In genomic region chr17:47240375-47240764, GRCh38 we compare ENCODE assay signal across 11 cellular contexts. TPM values are rescaled to one million over a fixed set of nuclear protein-coding genes. Genes with fewer than 3 reads are reported as not detected.
DNase-seq lines count a peak whose midpoint lies in the region; ATAC-seq and TF ChIP-seq lines count a peak whose summit lies in the region.
"Had no signal": no experiment of that assay in that cellular context is flagged by ENCODE, and none has a peak within 500 bp of the region (broad histone marks: within the 10 kb centered on the region; RNA-seq: fewer than 3 reads in every experiment).

No MANE protein-coding gene starts in this region.

- H3K4me2 ChIP-seq in BLaER1, result peak overlapping the region; percentile 92

- peak overlapping the region; percentile 63; the same call in 1 of the 2 replicates for H3K9ac ChIP-seq in BLaER1

- H3K36me3 ChIP-seq in BLaER1, result 0 out of 2 replicates have a peak, but pooled peaks cover 8% of the 10 kb centered on the region
- no peaks in the 10 kb centered on the region for H3K36me3 ChIP-seq in RWPE2 (ENCODE audit: low read depth)
- H3K36me3 ChIP-seq in esophagus squamous epithelium, result no peaks in the 10 kb centered on the region
- H3K36me3 ChIP-seq in gastrocnemius medialis, result no peaks in the 10 kb centered on the region

- TF ChIP-seq CTCF in RWPE2 (IDR thresholded peaks at IDR 0.05; ENCODE audit: poor library complexity, severe bottlenecking) (no peak), esophagus squamous epithelium (IDR thresholded peaks at IDR 0.05) (no peak), gastrocnemius medialis (IDR thresholded peaks at IDR 0.05 in 4 of 5, conservative IDR thresholded peaks at IDR 0.05 in 1 of 5) (no peak)

- in situ Hi-C loops in gastrocnemius medialis (cut with MboI; ENCODE audit: low sequenced_read_pairs in 4 of 4), result no loop called here

- DNase-seq in RWPE2 (ENCODE audit: low spot score) (no peak), esophagus squamous epithelium (lab: John Stamatoyannopoulos, UW) (no peak), gastrocnemius medialis (no peak), NCI-H510A (lab: John Stamatoyannopoulos, UW) (no peak)
- no peak for DNase-seq in activated T-cell treated with anti-CD3 and anti-CD28 coated beads, Interleukin-2, amount 50 U/mL, for 1 hour
- DNase-seq: activated CD4-positive, alpha-beta T cell treated with anti-CD3 and anti-CD28 coated beads, Interleukin-2, amount 10 ng/mL, durations not matched to agents 24 days and 14 days; NCI-H1048 had no signal

- WGBS in esophagus squamous epithelium, 2 donors, result 58 to 70% methylated on average over 4 of the region's 4 CpGs

- H4K20me1 ChIP-seq in BLaER1, result no peaks in the 10 kb centered on the region

- H3K4me3 ChIP-seq in BLaER1 (peak overlapping the region; percentile 32; the same call in 1 of the 2 replicates), RWPE2 (ENCODE audit: severe bottlenecking) (no peak overlapping the region), esophagus squamous epithelium (no peak overlapping the region), gastrocnemius medialis (no peak overlapping the region)

- H3K4me1 ChIP-seq in BLaER1 (peaks cover 56% of the 10 kb centered on the region), RWPE2 (ENCODE audit: insufficient read depth, poor library complexity, severe bottlenecking) (peaks cover 9% of the 10 kb centered on the region), esophagus squamous epithelium (peaks cover 0 to 17% (median 17%) of the 10 kb centered on the region in 3 donors), gastrocnemius medialis (peaks cover 10 to 17% of the 10 kb centered on the region in 2 donors)

- TF ChIP-seq POLR2A in esophagus squamous epithelium (IDR thresholded peaks at IDR 0.05) (no peak), gastrocnemius medialis (IDR thresholded peaks at IDR 0.05) (no peak)

- H3K27me3 ChIP-seq in BLaER1, result no peaks in the 10 kb centered on the region
- H3K27me3 ChIP-seq in RWPE2 (ENCODE audit: insufficient read depth, poor library complexity, severe bottlenecking), result no peaks in the 10 kb centered on the region
- H3K27me3 ChIP-seq in esophagus squamous epithelium, result peaks cover 0 to 3% (median 0%) of the 10 kb centered on the region in 4 donors
- H3K27me3 ChIP-seq in gastrocnemius medialis, result no peaks in the 10 kb centered on the region

- H3K9me3 ChIP-seq in BLaER1, result peaks cover 33% of the 10 kb centered on the region
- no peaks in the 10 kb centered on the region for H3K9me3 ChIP-seq in RWPE2 (ENCODE audit: severe bottlenecking)
- H3K9me3 ChIP-seq in esophagus squamous epithelium, result no peaks in the 10 kb centered on the region
- H3K9me3 ChIP-seq in gastrocnemius medialis, result no peaks in the 10 kb centered on the region

- H3K27ac ChIP-seq in BLaER1 (peak overlapping the region; percentile 82), RWPE2 (ENCODE audit: poor library complexity, severe bottlenecking) (peak overlapping the region; percentile 96), esophagus squamous epithelium (peak overlapping the region in 3 of 4 donors; percentile 72 to 90 (median 77)), gastrocnemius medialis (peak overlapping the region; percentile 55 to 77 (median 72))

- intact Hi-C loops in esophagus squamous epithelium (cut with DNase I), result no loop called here
- intact Hi-C loops in gastrocnemius medialis (cut with DNase I; ENCODE audit: low total_unique reads), result no loop called here

- ATAC-seq in RWPE2 (ENCODE audit: low read depth) (peak; percentile 41), gastrocnemius medialis (no peak), GM19035 (IDR thresholded peaks at IDR 0.05; ENCODE audit: unreplicated experiment) (no peak), GM18502 (IDR thresholded peaks at IDR 0.05; ENCODE audit: poor library complexity, unreplicated experiment) (no peak)

RNA-seq across cellular contexts. Expression of gene ITGB3, which starts 13.3 kb away (rescaled TPM):
- total RNA-seq in esophagus squamous epithelium (1 to 10 TPM in 2 of 4 donors, under 1 TPM in 2; 0.23 to 7.2 (median 2.8) TPM), gastrocnemius medialis (1 to 10 TPM in 2 of 4 donors, under 1 TPM in 1, not detected in 1; 0.92 to 6.2 (median 1.9) TPM)
- total RNA-seq: activated CD4-positive, alpha-beta T cell treated with anti-CD3 and anti-CD28 coated beads, Interleukin-2, amount 10 ng/mL, durations not matched to agents 24 days and 14 days had no signal

RNA-seq across cellular contexts. Expression of gene MYL4, which starts 31.2 kb away (rescaled TPM):
- not detected for total RNA-seq in esophagus squamous epithelium
- under 1 TPM in 1 of 4 donors, not detected in 3; 0.97 TPM for total RNA-seq in gastrocnemius medialis
- total RNA-seq: activated CD4-positive, alpha-beta T cell treated with anti-CD3 and anti-CD28 coated beads, Interleukin-2, amount 10 ng/mL, durations not matched to agents 24 days and 14 days; ureter had no signal

RNA-seq across cellular contexts. Expression of gene CDC27, which starts 51.3 kb away (rescaled TPM):
- total RNA-seq in esophagus squamous epithelium (10 to 100 TPM; 26.4 to 45.9 (median 38.3) TPM), gastrocnemius medialis (10 to 100 TPM; 26.5 to 65.9 (median 49.4) TPM)
